8 cellular contexts compared by ENCODE assay signal in genomic region chr16:69132424-69133252, GRCh38. TPM values are rescaled to one million over a fixed set of nuclear protein-coding genes. Genes with fewer than 3 reads are reported as not detected.
DNase-seq lines count a peak whose midpoint lies in the region; ATAC-seq and TF ChIP-seq lines count a peak whose summit lies in the region.

CHTF8 (minus strand) TSS chr16:69132588; CDS start chr16:69121458, 11,130 bp downstream.
UTP4 (plus strand) TSS chr16:69132649; CDS start chr16:69133460, 811 bp downstream.

- peak; percentile 96 for ATAC-seq in left ventricle myocardium superior

- no peaks in the 10 kb centered on the region for H3K27me3 Mint-ChIP-seq in T-helper 1 cell treated with Interleukin-12 subunit alpha and Interleukin-12 subunit beta and Interleukin-4 antibody, amounts not matched to agents 30 μg/mL and 1 μg/mL, for 36 hours (ENCODE audit: low read depth)

- H3K4me1 ChIP-seq in urinary bladder (ENCODE audit: insufficient read depth) = no peaks in the 10 kb centered on the region

- peak within 1 kb of the TSS; percentile 91 for H3K4me3 Mint-ChIP-seq in T-helper 1 cell treated with Interleukin-12 subunit alpha and Interleukin-12 subunit beta and Interleukin-4 antibody, amounts not matched to agents 30 μg/mL and 1 μg/mL, for 36 hours

- H3K27ac ChIP-seq in urinary bladder (ENCODE audit: low read depth) = peak within 1 kb of the TSS; percentile 97

- peak; percentile 92 for TF ChIP-seq POLR2A in NB4 (IDR thresholded peaks at IDR 0.05; ENCODE audit: extremely low read depth, insufficient read length)

- under 1% methylated on average over 78 of the region's 78 CpGs for WGBS in urinary bladder

- H3K4me1 Mint-ChIP-seq in T-helper 1 cell treated with Interleukin-12 subunit alpha and Interleukin-12 subunit beta and Interleukin-4 antibody, amounts not matched to agents 30 μg/mL and 1 μg/mL, for 36 hours (ENCODE audit: low read depth) = peaks cover 46% of the 10 kb centered on the region

- intact Hi-C loops in left ventricle myocardium superior (cut with micrococcal nuclease) = no loop called here

- DNase-seq in GM10266 (ENCODE audit: extremely low spot score) (peak; percentile 91), HFF-Myc (ENCODE audit: extremely low read depth, low read depth) (no peak), NB4 (ENCODE audit: low read depth) (peak; percentile 94), amniotic epithelial cell (ENCODE audit: low read depth) (peak; percentile 72), left ventricle myocardium superior (peak; percentile 92), pulmonary artery endothelial cell (ENCODE audit: low read depth, low spot score) (no peak)

- H3K27ac Mint-ChIP-seq in T-helper 1 cell treated with Interleukin-12 subunit alpha and Interleukin-12 subunit beta and Interleukin-4 antibody, amounts not matched to agents 30 μg/mL and 1 μg/mL, for 36 hours = peak within 1 kb of the TSS; percentile 91

- H3K4me3 ChIP-seq in HFF-Myc (replicated peaks; ENCODE audit: low read depth, low read length) = peak within 1 kb of the TSS; percentile 99
- H3K4me3 ChIP-seq in NB4 (ENCODE audit: low read depth, low read length) = peak within 1 kb of the TSS; percentile 96
- peak within 1 kb of the TSS; percentile 99 for H3K4me3 ChIP-seq in urinary bladder (ENCODE audit: low read depth, low read length)

- H3K36me3 Mint-ChIP-seq in T-helper 1 cell treated with Interleukin-12 subunit alpha and Interleukin-12 subunit beta and Interleukin-4 antibody, amounts not matched to agents 30 μg/mL and 1 μg/mL, for 36 hours (ENCODE audit: low read depth) = peaks cover 23% of the 10 kb centered on the region

- TF ChIP-seq CTCF in GM10266 (IDR thresholded peaks at IDR 0.05; ENCODE audit: control insufficient read depth, insufficient read depth, low read depth, missing control alignments) (no peak), HFF-Myc (IDR thresholded peaks at IDR 0.05; ENCODE audit: low read depth, low read length, missing control alignments) (no peak), NB4 (IDR thresholded peaks at IDR 0.05; ENCODE audit: low read depth, low read length) (no peak)

- no peaks in the 10 kb centered on the region for H3K36me3 ChIP-seq in urinary bladder (ENCODE audit: insufficient read depth)

- H3K9me3 Mint-ChIP-seq in T-helper 1 cell treated with Interleukin-12 subunit alpha and Interleukin-12 subunit beta and Interleukin-4 antibody, amounts not matched to agents 30 μg/mL and 1 μg/mL, for 36 hours = no peaks in the 10 kb centered on the region

RNA-seq across cellular contexts. Expression of gene CHTF8, which starts in this region (rescaled TPM):
- total RNA-seq in left ventricle myocardium superior = 51.7 TPM
- total RNA-seq in pulmonary artery endothelial cell = 66.1 and 83.3 TPM in 2 replicates
- 67.9 TPM for total RNA-seq in urinary bladder
- 76.5 TPM for polyA plus RNA-seq in urinary bladder

RNA-seq across cellular contexts. Expression of gene UTP4, which starts in this region (rescaled TPM):
- total RNA-seq in left ventricle myocardium superior (32.3 TPM), pulmonary artery endothelial cell (19.6 and 24.2 TPM in 2 replicates), urinary bladder (19.0 TPM)
- polyA plus RNA-seq in urinary bladder = 27.1 TPM

Comparison
In these comparisons a context has a peak if more than half of its experiments do, and no peak if none do; other contexts are left out.
1. DNase-seq: peak in GM10266 (single experiment), NB4 (single experiment), amniotic epithelial cell (single experiment) and left ventricle myocardium superior (single experiment); none in HFF-Myc (single experiment) and pulmonary artery endothelial cell (single experiment).
2. Peak in every context shown above with its lines, with median percentiles within 50 percentile points of each other: H3K4me3 ChIP-seq.